In genomic region chr16:67185003-67185865, GRCh38 we compare ENCODE assay signal across 8 cellular contexts. TPM values are rescaled to one million over a fixed set of nuclear protein-coding genes. Genes with fewer than 3 reads are reported as not detected.
DNase-seq lines count a peak whose midpoint lies in the region; ATAC-seq and TF ChIP-seq lines count a peak whose summit lies in the region.

No MANE protein-coding gene starts in this region.

- intact Hi-C loops in breast epithelium (cut with DNase I; ENCODE audit: low total_unique reads) = no loop called here

- H3K36me3 ChIP-seq in breast epithelium = no peaks in the 10 kb centered on the region

- H3K27ac Mint-ChIP-seq in immature natural killer cell = peak overlapping the region; percentile 30 to 82 (median 56)

- no peaks in the 10 kb centered on the region for H3K9me3 Mint-ChIP-seq in immature natural killer cell

- no peaks in the 10 kb centered on the region for H3K9me3 ChIP-seq in breast epithelium

- H3K4me3 ChIP-seq in breast epithelium = peak overlapping the region in 2 of 3 donors; percentile 76 to 78

- H3K27me3 ChIP-seq in breast epithelium = no peaks in the 10 kb centered on the region

- TF ChIP-seq CTCF in VCaP (conservative IDR thresholded peaks at IDR 0.05) (no peak), breast epithelium (IDR thresholded peaks at IDR 0.05) (peak; percentile 54 to 76 (median 72))

- H3K27ac ChIP-seq in VCaP = peak overlapping the region; percentile 85
- peak overlapping the region in 1 of 2 donors; percentile 99 for H3K27ac ChIP-seq in breast epithelium

- peak overlapping the region; percentile 88 to 93 (median 91) for H3K4me3 Mint-ChIP-seq in immature natural killer cell

- no peak for ATAC-seq in GM19328 (IDR thresholded peaks at IDR 0.05; ENCODE audit: unreplicated experiment)

- no peak for TF ChIP-seq POLR2A in breast epithelium (IDR thresholded peaks at IDR 0.05)

- H3K4me1 Mint-ChIP-seq in immature natural killer cell = peaks cover 10% of the 10 kb centered on the region in 2 donors

- H3K36me3 Mint-ChIP-seq in immature natural killer cell = no peaks in the 10 kb centered on the region

- DNase-seq in NK-92 treated with Interleukin-12 subunit alpha and Interleukin-12 subunit beta, amount 100 ng/mL, for 24 hours (lab: John Stamatoyannopoulos, UW) = peak; percentile 66
- DNase-seq in NK-92 (lab: John Stamatoyannopoulos, UW; ENCODE audit: unreplicated experiment) (no peak), NCI-H1694 (lab: John Stamatoyannopoulos, UW) (peak; percentile 24), breast epithelium (ENCODE audit: low spot score in 2 of 2) (peak; percentile 80 to 91), immature natural killer cell (peak; percentile 79 to 82 (median 79)), smooth muscle cell of the brain vasculature (ENCODE audit: low read depth, low spot score) (peak; percentile 78)

- peaks cover 3 to 7% (median 7%) of the 10 kb centered on the region in 3 donors for H3K27me3 Mint-ChIP-seq in immature natural killer cell (ENCODE audit: low read depth in 3 of 3)

- H3K4me1 ChIP-seq in breast epithelium = peaks cover 7 to 9% of the 10 kb centered on the region in 2 donors

RNA-seq across cellular contexts. Expression of gene MATCAP1, which starts 1.5 kb away (rescaled TPM):
- 10 to 100 TPM; 10.9 to 13.4 (median 11.6) TPM for total RNA-seq in breast epithelium
- polyA plus RNA-seq in immature natural killer cell = under 1 TPM in 1 of 3 donors, not detected in 2; 1.00 TPM

RNA-seq across cellular contexts. Expression of gene EXOC3L1, which starts 4.7 kb away (rescaled TPM):
- 1 to 10 TPM; 1.1 to 3.6 (median 2.2) TPM for total RNA-seq in breast epithelium
- not detected for polyA plus RNA-seq in immature natural killer cell

RNA-seq across cellular contexts. Expression of gene E2F4, which starts 6.7 kb away (rescaled TPM):
- total RNA-seq in breast epithelium = 10 to 100 TPM; 74.1 to 86.9 (median 76.1) TPM
- polyA plus RNA-seq in immature natural killer cell = 10 to 100 TPM; 42.7 to 85.3 (median 76.0) TPM

RNA-seq across cellular contexts. Expression of gene ELMO3, which starts 13.7 kb away (rescaled TPM):
- 10 to 100 TPM in 2 of 3 donors, 1 to 10 TPM in 1; 1.1 to 35.0 (median 19.7) TPM for total RNA-seq in breast epithelium
- polyA plus RNA-seq in immature natural killer cell = not detected

RNA-seq across cellular contexts. Expression of gene NOL3, which starts 14.9 kb away (rescaled TPM):
- total RNA-seq in breast epithelium = 10 to 100 TPM; 39.7 to 87.7 (median 45.9) TPM
- under 1 TPM in 2 of 3 donors, not detected in 1; 0.18 to 0.47 TPM for polyA plus RNA-seq in immature natural killer cell
